22 cellular contexts compared by ENCODE assay signal in the genomic region with DNA sequence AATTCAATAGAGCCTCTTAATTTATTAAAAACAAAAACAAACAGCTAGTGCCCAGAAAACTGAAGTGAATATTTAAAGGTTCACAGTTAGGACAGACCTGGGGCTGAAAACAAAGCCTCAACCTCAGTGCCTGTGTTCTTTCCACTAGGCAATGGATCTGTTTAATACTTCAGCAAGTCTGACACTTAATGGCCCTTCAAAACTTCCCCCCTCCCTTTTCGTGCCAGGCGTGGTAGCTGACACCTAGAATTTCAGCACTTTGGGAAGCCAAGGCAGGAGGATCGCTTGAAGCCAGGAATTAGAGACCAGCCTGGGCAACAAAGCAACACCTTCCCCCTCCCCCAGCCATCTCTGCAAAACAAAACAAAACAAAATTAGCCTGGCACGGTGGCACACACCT. TPM values are rescaled to one million over a fixed set of nuclear protein-coding genes. Genes with fewer than 3 reads are reported as not detected.
A peak's percentile ranks its signal among the peaks of the same experiment; 100 is the strongest.
DNase-seq lines count a peak whose midpoint lies in the region; ATAC-seq and TF ChIP-seq lines count a peak whose summit lies in the region.
"Had no signal": no experiment of that assay in that cellular context is flagged by ENCODE, and none has a peak within 500 bp of the region (broad histone marks: within the 10 kb centered on the region; RNA-seq: fewer than 3 reads in every experiment).

No MANE protein-coding gene starts in this region.

- no peaks in the 10 kb centered on the region for H3K27me3 Mint-ChIP-seq in nephron (ENCODE audit: low read depth)
- H3K27me3 Mint-ChIP-seq: CD4-positive, alpha-beta memory T cell had no signal

- H3K4me2 ChIP-seq in BLaER1 treated with 17β-estradiol and CSF1 and Interleukin-3, amounts not matched to agents 10 nM and 100 nM: peak overlapping the region; percentile 29 to 81 (median 70); a peak in 21 of 22 replicates
- H3K4me2 ChIP-seq: GM23338 had no signal

- H3K4me1 ChIP-seq in BLaER1 treated with 17β-estradiol and CSF1 and Interleukin-3, amounts not matched to agents 10 nM and 100 nM: peaks cover 59 to 93% (median 67%) of the 10 kb centered on the region in 10 experiments
- H3K4me1 ChIP-seq: Caco-2 had no signal

- DNase-seq in dorsolateral prefrontal cortex: no peak
- no peak for DNase-seq in NK-92 (lab: John Stamatoyannopoulos, UW; ENCODE audit: unreplicated experiment)
- DNase-seq in putamen (ENCODE audit: low spot score): no peak
- no peak for DNase-seq in NCI-H2227 (lab: John Stamatoyannopoulos, UW; ENCODE audit: unreplicated experiment)
- DNase-seq: Caco-2; CD4-positive, alpha-beta memory T cell; DMS 273 treated with DMSO at 0.1 percent for 48 hours; DMS79 treated with DMSO at 0.1 percent for 48 hours; Kasumi-1; MG63; NCI-H1417; NCI-H1694 treated with DMSO at 0.1 percent for 48 hours; NCI-H446 treated with DMSO at 0.1 percent for 48 hours; NCI-H526 treated with DMSO at 0.1 percent for 48 hours had no signal

- peaks cover 0 to 11% (median 0%) of the 10 kb centered on the region in 11 experiments; a peak in 2 of 22 replicates for H3K36me3 ChIP-seq in BLaER1 treated with 17β-estradiol and CSF1 and Interleukin-3, amounts not matched to agents 10 nM and 100 nM
- H3K36me3 ChIP-seq: HAP-1, MG63 had no signal

- peak overlapping the region; percentile 31 to 65 (median 41) for H3K27ac Mint-ChIP-seq in nephron
- H3K27ac Mint-ChIP-seq: CD4-positive, alpha-beta memory T cell; GM23338 had no signal

- H3K27ac ChIP-seq in BLaER1 treated with 17β-estradiol and CSF1 and Interleukin-3, amounts not matched to agents 10 nM and 100 nM: no peak overlapping the region
- H3K27ac ChIP-seq in dorsolateral prefrontal cortex (peak overlapping the region; percentile 30 to 93 (median 80)), temporal lobe (ENCODE audit: low read depth, low read length) (peak overlapping the region; percentile 67)

- TF ChIP-seq CTCF in dorsolateral prefrontal cortex (IDR thresholded peaks at IDR 0.05 in 54 of 56, conservative IDR thresholded peaks at IDR 0.05 in 2 of 56; ENCODE audit: low read depth in 1 of 56, partially characterized antibody in 56 of 56) (no peak), nephron (IDR thresholded peaks at IDR 0.05; ENCODE audit: unreplicated experiment in 3 of 3) (no peak)

- H3K9me3 ChIP-seq in BLaER1 treated with 17β-estradiol and CSF1 and Interleukin-3, amounts not matched to agents 10 nM and 100 nM (replicated peaks in 1 of 11): peaks cover 16 to 33% (median 29%) of the 10 kb centered on the region in 11 experiments; a peak in 20 of 22 replicates
- H3K9me3 ChIP-seq: Caco-2, HAP-1, MG63 had no signal

- no peaks in the 10 kb centered on the region for H3K27me3 ChIP-seq in BLaER1 treated with 17β-estradiol and CSF1 and Interleukin-3, amounts not matched to agents 10 nM and 100 nM
- no peaks in the 10 kb centered on the region for H3K27me3 ChIP-seq in dorsolateral prefrontal cortex
- H3K27me3 ChIP-seq: MG63 had no signal

- H3K36me3 Mint-ChIP-seq in nephron (ENCODE audit: low read depth): peaks cover 18% of the 10 kb centered on the region

- no peak overlapping the region for H3K4me3 Mint-ChIP-seq in nephron
- H3K4me3 Mint-ChIP-seq: CD4-positive, alpha-beta memory T cell; GM23338 had no signal

- H3K9ac ChIP-seq in BLaER1 treated with 17β-estradiol and CSF1 and Interleukin-3, amounts not matched to agents 10 nM and 100 nM: no peak overlapping the region

- ATAC-seq in GM18519 (IDR thresholded peaks at IDR 0.05; ENCODE audit: low FRiP score, unreplicated experiment): no peak
- ATAC-seq: Right ventricle myocardium inferior had no signal

- intact Hi-C loops in dorsolateral prefrontal cortex (cut with DNase I): loop anchor here in 1 of 2 donors (5.0 kb wide), 2 partner anchors 37 to 112 kb away; no protein-coding TSS in a partner anchor

- no peaks in the 10 kb centered on the region for H3K9me3 Mint-ChIP-seq in nephron

- H3K4me1 Mint-ChIP-seq in nephron: peaks cover 44% of the 10 kb centered on the region
- H3K4me1 Mint-ChIP-seq: CD4-positive, alpha-beta memory T cell had no signal

- no peak overlapping the region for H3K4me3 ChIP-seq in BLaER1 treated with 17β-estradiol and CSF1 and Interleukin-3, amounts not matched to agents 10 nM and 100 nM
- H3K4me3 ChIP-seq in dorsolateral prefrontal cortex: no peak overlapping the region
- H3K4me3 ChIP-seq: GM23338, HAP-1, MG63 had no signal

- H4K20me1 ChIP-seq in BLaER1 treated with 17β-estradiol and CSF1 and Interleukin-3, amounts not matched to agents 10 nM and 100 nM: no peaks in the 10 kb centered on the region

RNA-seq across cellular contexts. Expression of gene IFNK, which starts 54.5 kb away (rescaled TPM):
- not detected for total RNA-seq in dorsolateral prefrontal cortex
- not detected for total RNA-seq in temporal lobe
- total RNA-seq: A172; Caco-2; CD4-positive, alpha-beta memory T cell; GM23338; Right ventricle myocardium inferior had no signal

Comparison
In these comparisons a context has a peak if more than half of its experiments do, and no peak if none do; other contexts are left out.
1. H3K27ac ChIP-seq: peak in dorsolateral prefrontal cortex (59 of 59) and temporal lobe (single experiment); none in BLaER1 treated with 17β-estradiol and CSF1 and Interleukin-3, amounts not matched to agents 10 nM and 100 nM (0 of 11).